Comparison of ENCODE assay signal across 8 cellular contexts in the genomic region with DNA sequence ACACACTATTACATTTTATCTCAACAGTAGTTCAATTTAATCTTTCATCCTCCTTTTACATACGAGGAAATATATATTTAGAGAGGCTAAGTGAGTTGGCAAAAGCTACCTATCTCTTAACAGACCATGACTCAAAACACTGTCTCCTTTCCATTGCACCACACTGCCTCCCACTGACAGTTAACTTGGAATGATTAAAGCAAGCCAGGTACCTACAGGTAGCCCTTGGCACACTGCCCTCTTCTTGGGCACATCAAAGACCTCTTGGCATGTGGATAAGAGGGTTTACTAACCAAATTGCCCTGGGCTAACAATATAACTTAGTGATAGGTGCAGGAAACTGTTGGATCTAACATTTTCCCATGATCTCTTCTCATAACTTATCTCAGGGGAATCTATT. TPM values are rescaled to one million over a fixed set of nuclear protein-coding genes. Genes with fewer than 3 reads are reported as not detected.
DNase-seq lines count a peak whose midpoint lies in the region; ATAC-seq and TF ChIP-seq lines count a peak whose summit lies in the region.

No MANE protein-coding gene starts in this region.

- no peak overlapping the region for H3K27ac ChIP-seq in mucosa of rectum (ENCODE audit: low read depth in 2 of 2, low read length in 2 of 2)

- H3K4me1 ChIP-seq in mucosa of rectum (ENCODE audit: control insufficient read depth in 2 of 2, insufficient read depth in 2 of 2, low read length in 2 of 2): peaks cover 12 to 16% of the 10 kb centered on the region in 2 donors

- H3K4me3 Mint-ChIP-seq in Calu3 (ENCODE audit: low read depth, unreplicated experiment): peak overlapping the region; percentile 93
- peak overlapping the region; percentile 92 for H3K4me3 Mint-ChIP-seq in HFFc6
- peak overlapping the region; percentile 26 for H3K4me3 Mint-ChIP-seq in activated T-helper 2 cell treated with anti-CD3 and anti-CD28 coated beads, Interferon-gamma antibody, Interleukin-2, Interleukin-4, amounts not matched to agents 10 μg/mL and 5 μg/mL and 100 μg/mL, durations not matched to agents 14 hours and 24 hours and 36 hours (ENCODE audit: low read depth)

- peaks cover 3% of the 10 kb centered on the region for H3K4me1 Mint-ChIP-seq in Calu3 (ENCODE audit: low read depth, unreplicated experiment)
- H3K4me1 Mint-ChIP-seq in HFFc6 (ENCODE audit: low read depth): peaks cover 34% of the 10 kb centered on the region
- H3K4me1 Mint-ChIP-seq in activated T-helper 2 cell treated with anti-CD3 and anti-CD28 coated beads, Interferon-gamma antibody, Interleukin-2, Interleukin-4, amounts not matched to agents 10 μg/mL and 5 μg/mL and 100 μg/mL, durations not matched to agents 14 hours and 24 hours and 36 hours (ENCODE audit: low read depth): peaks cover 28% of the 10 kb centered on the region

- H3K9ac ChIP-seq in mucosa of rectum (ENCODE audit: low read depth in 1 of 2, low read length in 2 of 2): no peak overlapping the region

- TF ChIP-seq CTCF in Calu3 (IDR thresholded peaks at IDR 0.05; ENCODE audit: unreplicated experiment) (no peak), HFFc6 (IDR thresholded peaks at IDR 0.05) (no peak)

- DNase-seq in Calu3 (no peak), HFFc6 (no peak), SW 1271 (lab: John Stamatoyannopoulos, UW) (no peak)
- no peak for DNase-seq in activated T-helper 2 cell treated with anti-CD3 and anti-CD28 coated beads, Interferon-gamma antibody, Interleukin-2, Interleukin-4, amounts not matched to agents 10 μg/mL and 5 μg/mL and 100 μg/mL, durations not matched to agents 14 hours and 24 hours and 36 hours (ENCODE audit: low spot score)
- no peak for DNase-seq in NK-92 treated with Interleukin-12 subunit alpha and Interleukin-12 subunit beta, amount 100 ng/mL, for 24 hours (lab: John Stamatoyannopoulos, UW)
- DNase-seq in activated CD4-positive, CD25-positive, alpha-beta regulatory T cell treated with anti-CD3 and anti-CD28 coated beads, Interleukin-2, amount 50 U/mL, for 72 hours: no peak

- intact Hi-C loops in Calu3 (cut with micrococcal nuclease; ENCODE audit: unreplicated experiment): loop anchor here (10.0 kb wide), 1 partner anchor 675 kb away; no protein-coding TSS in a partner anchor
- intact Hi-C loops in activated T-helper 2 cell treated with anti-CD3 and anti-CD28 coated beads, Interferon-gamma antibody, Interleukin-2, Interleukin-4, amounts not matched to agents 10 μg/mL and 5 μg/mL and 100 μg/mL, durations not matched to agents 14 hours and 24 hours and 36 hours (cut with micrococcal nuclease): loop anchor here (10.0 kb wide), 1 partner anchor 125 kb away; no protein-coding TSS in a partner anchor

- ATAC-seq in HG03159 (IDR thresholded peaks at IDR 0.05; ENCODE audit: unreplicated experiment): no peak

- H3K36me3 Mint-ChIP-seq in Calu3 (ENCODE audit: insufficient read depth, unreplicated experiment) (peaks cover 16% of the 10 kb centered on the region), HFFc6 (ENCODE audit: low read depth) (no peaks in the 10 kb centered on the region)
- no peaks in the 10 kb centered on the region for H3K36me3 Mint-ChIP-seq in activated T-helper 2 cell treated with anti-CD3 and anti-CD28 coated beads, Interferon-gamma antibody, Interleukin-2, Interleukin-4, amounts not matched to agents 10 μg/mL and 5 μg/mL and 100 μg/mL, durations not matched to agents 14 hours and 24 hours and 36 hours (ENCODE audit: low read depth)

- H3K27me3 Mint-ChIP-seq in Calu3 (ENCODE audit: unreplicated experiment) (no peaks in the 10 kb centered on the region), HFFc6 (ENCODE audit: insufficient read depth) (no peaks in the 10 kb centered on the region)
- H3K27me3 Mint-ChIP-seq in activated T-helper 2 cell treated with anti-CD3 and anti-CD28 coated beads, Interferon-gamma antibody, Interleukin-2, Interleukin-4, amounts not matched to agents 10 μg/mL and 5 μg/mL and 100 μg/mL, durations not matched to agents 14 hours and 24 hours and 36 hours (ENCODE audit: low read depth): no peaks in the 10 kb centered on the region

- peak overlapping the region; percentile 92 to 93 for H3K4me3 ChIP-seq in mucosa of rectum (ENCODE audit: low read length in 2 of 2)

- CTCF ChIA-PET in Calu3 (lab: Charles Lee): no interaction called here

- no peaks in the 10 kb centered on the region for H3K36me3 ChIP-seq in mucosa of rectum (ENCODE audit: control insufficient read depth in 2 of 2, insufficient read depth in 2 of 2, low read length in 2 of 2)

- no peaks in the 10 kb centered on the region for H3K9me3 Mint-ChIP-seq in Calu3 (ENCODE audit: low read depth, unreplicated experiment)
- H3K9me3 Mint-ChIP-seq in HFFc6: no peaks in the 10 kb centered on the region
- no peaks in the 10 kb centered on the region for H3K9me3 Mint-ChIP-seq in activated T-helper 2 cell treated with anti-CD3 and anti-CD28 coated beads, Interferon-gamma antibody, Interleukin-2, Interleukin-4, amounts not matched to agents 10 μg/mL and 5 μg/mL and 100 μg/mL, durations not matched to agents 14 hours and 24 hours and 36 hours

- H3K27me3 ChIP-seq in mucosa of rectum (ENCODE audit: control insufficient read depth in 2 of 2, insufficient read depth in 2 of 2, low read length in 2 of 2): no peaks in the 10 kb centered on the region

- H3K27ac Mint-ChIP-seq in Calu3 (ENCODE audit: unreplicated experiment): no peak overlapping the region
- peak overlapping the region; percentile 36; the same call in 1 of the 2 replicates for H3K27ac Mint-ChIP-seq in HFFc6
- H3K27ac Mint-ChIP-seq in activated T-helper 2 cell treated with anti-CD3 and anti-CD28 coated beads, Interferon-gamma antibody, Interleukin-2, Interleukin-4, amounts not matched to agents 10 μg/mL and 5 μg/mL and 100 μg/mL, durations not matched to agents 14 hours and 24 hours and 36 hours: no peak overlapping the region

- BruUV-seq in Calu3 (replicated peaks; lab: Mats Ljungman, UMichigan): no TSS peak

- no peaks in the 10 kb centered on the region for H3K9me3 ChIP-seq in mucosa of rectum (ENCODE audit: control insufficient read depth in 2 of 2, low read length in 2 of 2)

RNA-seq across cellular contexts. Expression of a gene that starts 1.9 kb away (rescaled TPM):
- 3.2 and 3.4 TPM in 2 replicates for total RNA-seq in Calu3 (2022)
- 1 to 10 TPM; 5.0 to 6.6 (median 6.3) TPM for total RNA-seq in HFFc6 (2021; fragmentation: NEBNext Ultra II Directional; extraction: Animal tissue kit (Norgen Biotek cat#: 25700))
- total RNA-seq in activated T-helper 2 cell treated with anti-CD3 and anti-CD28 coated beads, Interferon-gamma antibody, Interleukin-2, Interleukin-4, amounts not matched to agents 10 μg/mL and 5 μg/mL and 100 μg/mL, durations not matched to agents 14 hours and 24 hours and 36 hours: 6.0 and 6.8 TPM in 2 replicates

RNA-seq across cellular contexts. Expression of a gene that starts 4.7 kb away (rescaled TPM):
- 2.7 and 3.1 TPM in 2 replicates for total RNA-seq in Calu3 (2022)
- total RNA-seq in HFFc6 (2021; fragmentation: NEBNext Ultra II Directional; extraction: Animal tissue kit (Norgen Biotek cat#: 25700)): 10 to 100 TPM in 5 of 6 experiments, 1 to 10 TPM in 1; 9.2 to 11.4 (median 11.1) TPM
- 6.9 and 7.3 TPM in 2 replicates for total RNA-seq in activated T-helper 2 cell treated with anti-CD3 and anti-CD28 coated beads, Interferon-gamma antibody, Interleukin-2, Interleukin-4, amounts not matched to agents 10 μg/mL and 5 μg/mL and 100 μg/mL, durations not matched to agents 14 hours and 24 hours and 36 hours

RNA-seq across cellular contexts. Expression of a gene that starts 49.5 kb away (rescaled TPM):
- total RNA-seq in Calu3 (2022): 0.97 and 1.8 TPM in 2 replicates
- total RNA-seq in HFFc6 (2021; fragmentation: NEBNext Ultra II Directional; extraction: Animal tissue kit (Norgen Biotek cat#: 25700)): under 1 TPM; 0.17 to 0.66 (median 0.25) TPM
- 1.1 and 1.7 TPM in 2 replicates for total RNA-seq in activated T-helper 2 cell treated with anti-CD3 and anti-CD28 coated beads, Interferon-gamma antibody, Interleukin-2, Interleukin-4, amounts not matched to agents 10 μg/mL and 5 μg/mL and 100 μg/mL, durations not matched to agents 14 hours and 24 hours and 36 hours

Comparison
In these comparisons a context has a peak if more than half of its experiments do, and no peak if none do; other contexts are left out.
1. H3K4me3 Mint-ChIP-seq: peak in every context shown above with its lines; median percentile 93 in Calu3; 92 in HFFc6; 26 in activated T-helper 2 cell treated with anti-CD3 and anti-CD28 coated beads, Interferon-gamma antibody, Interleukin-2, Interleukin-4, amounts not matched to agents 10 μg/mL and 5 μg/mL and 100 μg/mL, durations not matched to agents 14 hours and 24 hours and 36 hours.